Comparison of ENCODE assay signal across 30 cellular contexts in genomic region chr3:108243243-108243642, GRCh38. TPM values are rescaled to one million over a fixed set of nuclear protein-coding genes. Genes with fewer than 3 reads are reported as not detected.
DNase-seq lines count a peak whose midpoint lies in the region; ATAC-seq and TF ChIP-seq lines count a peak whose summit lies in the region.
"Had no signal": no experiment of that assay in that cellular context is flagged by ENCODE, and none has a peak within 500 bp of the region (broad histone marks: within the 10 kb centered on the region; RNA-seq: fewer than 3 reads in every experiment).

No MANE protein-coding gene starts in this region.

- ATAC-seq in stimulated activated memory B cell treated with anti-CD40 and anti-IgM and Interleukin-4, amounts not matched to agents 10 μg/mL and 1 μg/mL and 100 μg/mL, for 72 hours, result no peak
- no peak for ATAC-seq in HG02763 (IDR thresholded peaks at IDR 0.05; ENCODE audit: unreplicated experiment)
- ATAC-seq: GM12878 had no signal

- H3K9me2 ChIP-seq in PC-9 (ENCODE audit: insufficient read depth), result no peaks in the 10 kb centered on the region

- H3K18ac ChIP-seq in neuronal stem cell (ENCODE audit: low read length), result no peak overlapping the region

- WGBS in neuronal stem cell (ENCODE audit: extremely low coverage in 2 of 2, insufficient read length in 2 of 2, insufficient replicate concordance in 1 of 2), 2 donors, result no CpG with 5 or more reads among the region's 2 CpGs

- H3K23ac ChIP-seq in neuronal stem cell (ENCODE audit: low read depth, low read length, poor library complexity), result no peak overlapping the region

- H3K36me3 ChIP-seq in PC-9 (ENCODE audit: low read depth) (no peaks in the 10 kb centered on the region), neuronal stem cell (replicated peaks in 1 of 2; ENCODE audit: control insufficient read depth in 2 of 2, insufficient read depth in 2 of 2, low read length in 2 of 2) (no peaks in the 10 kb centered on the region)
- H3K36me3 ChIP-seq: BE2C, BLaER1 had no signal

- H3K27me3 Mint-ChIP-seq in nephron progenitor cell (ENCODE audit: low read depth, poor library complexity), result no peaks in the 10 kb centered on the region
- H3K27me3 Mint-ChIP-seq in stimulated activated memory B cell treated with anti-CD40 and anti-IgM and Interleukin-4, amounts not matched to agents 10 μg/mL and 1 μg/mL and 100 μg/mL, for 72 hours, result no peaks in the 10 kb centered on the region
- H3K27me3 Mint-ChIP-seq: CD4-positive, alpha-beta memory T cell; CD8-positive, alpha-beta memory T cell had no signal

- intact Hi-C loops in PC-9 (cut with micrococcal nuclease; ENCODE audit: unreplicated experiment), result no loop called here

- H4K20me1 ChIP-seq in PC-9 (ENCODE audit: insufficient read depth), result no peaks in the 10 kb centered on the region
- H4K20me1 ChIP-seq: BLaER1 had no signal

- no peak overlapping the region for H3K9ac ChIP-seq in neuronal stem cell (ENCODE audit: low read depth, low read length, poor library complexity)
- H3K9ac ChIP-seq: BLaER1 had no signal

- H3K79me1 ChIP-seq in neuronal stem cell (ENCODE audit: low read depth, low read length), result no peaks in the 10 kb centered on the region

- peak overlapping the region; percentile 37 for H3K27ac Mint-ChIP-seq in nephron progenitor cell
- no peak overlapping the region for H3K27ac Mint-ChIP-seq in stimulated activated memory B cell treated with anti-CD40 and anti-IgM and Interleukin-4, amounts not matched to agents 10 μg/mL and 1 μg/mL and 100 μg/mL, for 72 hours
- H3K27ac Mint-ChIP-seq: CD14-positive monocyte; CD4-positive, alpha-beta memory T cell; CD4-positive, CD25-positive, alpha-beta regulatory T cell had no signal

- H3K27ac ChIP-seq in PC-9, result no peak overlapping the region
- H3K27ac ChIP-seq in neuronal stem cell (replicated peaks; ENCODE audit: low read length), result no peak overlapping the region
- H3K27ac ChIP-seq: BLaER1 had no signal

- no TSS peak for BruUV-seq in PC-9 (replicated peaks; lab: Mats Ljungman, UMichigan)

- H3K4me3 ChIP-seq in LNCaP clone FGC (ENCODE audit: low read depth, low read length) (no peak overlapping the region), PC-9 (no peak overlapping the region), neuronal stem cell (ENCODE audit: low read length in 2 of 2) (no peak overlapping the region)
- H3K4me3 ChIP-seq: BLaER1, GM12878 had no signal

- no peak overlapping the region for H2BK15ac ChIP-seq in neuronal stem cell (ENCODE audit: low read length)

- no peak overlapping the region for H4K91ac ChIP-seq in neuronal stem cell (ENCODE audit: low read depth, low read length, poor library complexity)

- no peaks in the 10 kb centered on the region for H3K27me3 ChIP-seq in PC-9 (ENCODE audit: insufficient read depth, low read depth)
- H3K27me3 ChIP-seq in neuronal stem cell (ENCODE audit: control insufficient read depth in 3 of 3, insufficient read depth in 3 of 3, low read depth in 1 of 3, low read length in 3 of 3), result no peaks in the 10 kb centered on the region
- H3K27me3 ChIP-seq: BE2C, BLaER1 had no signal

- H3K4me3 Mint-ChIP-seq in nephron progenitor cell, result no peak overlapping the region
- H3K4me3 Mint-ChIP-seq in stimulated activated memory B cell treated with anti-CD40 and anti-IgM and Interleukin-4, amounts not matched to agents 10 μg/mL and 1 μg/mL and 100 μg/mL, for 72 hours, result no peak overlapping the region
- H3K4me3 Mint-ChIP-seq: CD14-positive monocyte; CD4-positive, alpha-beta memory T cell; CD8-positive, alpha-beta memory T cell had no signal

- no peaks in the 10 kb centered on the region for H3K36me3 Mint-ChIP-seq in nephron progenitor cell (ENCODE audit: low read depth)
- peaks cover 10% of the 10 kb centered on the region for H3K36me3 Mint-ChIP-seq in stimulated activated memory B cell treated with anti-CD40 and anti-IgM and Interleukin-4, amounts not matched to agents 10 μg/mL and 1 μg/mL and 100 μg/mL, for 72 hours
- H3K36me3 Mint-ChIP-seq: CD14-positive monocyte; CD4-positive, alpha-beta memory T cell; CD4-positive, CD25-positive, alpha-beta regulatory T cell; CD8-positive, alpha-beta memory T cell had no signal

- H3K4ac ChIP-seq in neuronal stem cell (ENCODE audit: low read length), result no peak overlapping the region

- no peak overlapping the region for H2BK120ac ChIP-seq in neuronal stem cell (ENCODE audit: low read depth, low read length)

- no peaks in the 10 kb centered on the region for H3K79me2 ChIP-seq in PC-9 (ENCODE audit: low read depth)

- peaks cover 10% of the 10 kb centered on the region for H3K4me1 Mint-ChIP-seq in nephron progenitor cell
- peaks cover 15% of the 10 kb centered on the region for H3K4me1 Mint-ChIP-seq in stimulated activated memory B cell treated with anti-CD40 and anti-IgM and Interleukin-4, amounts not matched to agents 10 μg/mL and 1 μg/mL and 100 μg/mL, for 72 hours
- H3K4me1 Mint-ChIP-seq: CD4-positive, alpha-beta memory T cell; CD4-positive, CD25-positive, alpha-beta regulatory T cell; CD8-positive, alpha-beta memory T cell had no signal

- POLR2A ChIA-PET in PC-9 (lab: Charles Lee; ENCODE audit: unreplicated experiment), result no interaction called here

- H3F3A ChIP-seq in PC-9 (ENCODE audit: insufficient read depth, low read depth), result no peaks in the 10 kb centered on the region

- H2AK5ac ChIP-seq in neuronal stem cell (ENCODE audit: low read depth, low read length), result no peak overlapping the region

- no peak overlapping the region for H2BK12ac ChIP-seq in neuronal stem cell (ENCODE audit: low read length)

- H3K4me2 ChIP-seq in PC-9 (no peak overlapping the region), neuronal stem cell (ENCODE audit: insufficient read depth, low read length, poor library complexity, severe bottlenecking) (no peak overlapping the region)
- H3K4me2 ChIP-seq: BLaER1 had no signal

- DNase-seq in LNCaP clone FGC (ENCODE audit: low read depth), result peak; percentile 80
- no peak for DNase-seq in PC-9
- no peak for DNase-seq in nephron progenitor cell
- DNase-seq in neuronal stem cell (ENCODE audit: low spot score), result no peak
- DNase-seq in activated CD4-positive, alpha-beta T cell treated with anti-CD3 and anti-CD28 coated beads for 1 hour, result no peak
- DNase-seq in kidney glomerular epithelial cell (lab: John Stamatoyannopoulos, UW), result no peak
- DNase-seq: 8988T; ACHN; BE2C; C1 segment of cervical spinal cord; CD4-positive, alpha-beta memory T cell; CD4-positive, CD25-positive, alpha-beta regulatory T cell; CD8-positive, alpha-beta memory T cell; COR-L47; DMS 273 treated with DMSO at 0.1 percent for 48 hours; DMS153; DMS53; DMS79; DND-41; EL; GDM1 had no signal

- H2AFZ ChIP-seq in PC-9 (peak overlapping the region; percentile 3; the same call in 1 of the 2 replicates), neuronal stem cell (ENCODE audit: low read length) (peak overlapping the region; percentile 27)

- no peaks in the 10 kb centered on the region for H3K4me1 ChIP-seq in PC-9 (replicated peaks; ENCODE audit: insufficient read depth)
- H3K4me1 ChIP-seq in neuronal stem cell (ENCODE audit: control insufficient read depth in 2 of 2, insufficient read depth in 1 of 2, low read depth in 1 of 2, low read length in 2 of 2), result peaks cover 2 to 6% of the 10 kb centered on the region in 2 donors
- H3K4me1 ChIP-seq: BLaER1 had no signal

- H3K9me3 ChIP-seq in PC-9 (ENCODE audit: insufficient read depth, low read depth), result no peaks in the 10 kb centered on the region
- no peaks in the 10 kb centered on the region for H3K9me3 ChIP-seq in neuronal stem cell (replicated peaks in 1 of 2; ENCODE audit: control insufficient read depth in 2 of 2, insufficient read depth in 1 of 2, low read depth in 1 of 2, low read length in 2 of 2)
- H3K9me3 ChIP-seq: BE2C, BLaER1 had no signal

- no peak overlapping the region for H2BK5ac ChIP-seq in neuronal stem cell (ENCODE audit: low read length)

- TF ChIP-seq CTCF in LNCaP clone FGC (IDR thresholded peaks at IDR 0.05; ENCODE audit: control insufficient read depth, extremely low read depth, insufficient read depth), result no peak
- TF ChIP-seq CTCF in PC-9 (conservative IDR thresholded peaks at IDR 0.05), result no peak
- no peak for TF ChIP-seq CTCF in nephron progenitor cell (IDR thresholded peaks at IDR 0.05)

- no peak overlapping the region for H3K14ac ChIP-seq in neuronal stem cell (ENCODE audit: low read length)

- peaks cover 19% of the 10 kb centered on the region for H3K9me3 Mint-ChIP-seq in nephron progenitor cell
- H3K9me3 Mint-ChIP-seq in stimulated activated memory B cell treated with anti-CD40 and anti-IgM and Interleukin-4, amounts not matched to agents 10 μg/mL and 1 μg/mL and 100 μg/mL, for 72 hours, result peaks cover 6% of the 10 kb centered on the region
- H3K9me3 Mint-ChIP-seq: CD4-positive, alpha-beta memory T cell; CD8-positive, alpha-beta memory T cell had no signal

- H4K8ac ChIP-seq in neuronal stem cell (ENCODE audit: low read depth, low read length), result no peak overlapping the region

- CTCF ChIA-PET in PC-9 (lab: Charles Lee), result no interaction called here

RNA-seq across cellular contexts. Expression of gene IFT57, which starts 21.0 kb away (rescaled TPM):
- 55.2 and 65.7 TPM in 2 replicates for total RNA-seq in PC-9 (2021)
- 49.5 TPM for polyA plus RNA-seq in neuronal stem cell (2013, experiment 1 of 2)
- polyA plus RNA-seq in neuronal stem cell (2013, experiment 2 of 2), result 52.3 TPM

RNA-seq across cellular contexts. Expression of gene HHLA2, which starts 53.1 kb away (rescaled TPM):
- not detected in 2 replicates for total RNA-seq in PC-9 (2021)
- polyA plus RNA-seq in neuronal stem cell (2013, experiment 1 of 2), result not detected
- polyA plus RNA-seq in neuronal stem cell (2013, experiment 2 of 2), result 0.01 TPM
- total RNA-seq: A673, Daoy, G401 had no signal
- polyA plus RNA-seq: AG04450; CD4-positive, alpha-beta memory T cell; CD4-positive, CD25-positive, alpha-beta regulatory T cell had no signal
